Comparison of ENCODE assay signal across 8 cellular contexts in genomic region chr6:158819213-158819976, GRCh38. TPM values are rescaled to one million over a fixed set of nuclear protein-coding genes. Genes with fewer than 3 reads are reported as not detected.
DNase-seq lines count a peak whose midpoint lies in the region; ATAC-seq and TF ChIP-seq lines count a peak whose summit lies in the region.

Gene EZR, minus strand, starts transcription at chr6:158819368. Its CDS starts 1,275 bp downstream, at chr6:158818093.

- POLR2A ChIA-PET in naive thymus-derived CD8-positive, alpha-beta T cell (lab: Charles Lee) = interaction anchor here (0.7 to 6.1 kb wide), 20 partner anchors 11 to 261 kb away, joined by 3 to 89 read pairs (median 5); no protein-coding TSS in a partner anchor

- peaks cover 38% of the 10 kb centered on the region for H3K4me1 Mint-ChIP-seq in activated T-cell treated with anti-CD3 and anti-CD28 coated beads, Interleukin-2, amount 50 U/mL, for 4 hours (ENCODE audit: low read depth)
- H3K4me1 Mint-ChIP-seq in naive thymus-derived CD8-positive, alpha-beta T cell = peaks cover 22 to 50% (median 39%) of the 10 kb centered on the region in 4 donors

- DNase-seq in COLO668 (lab: John Stamatoyannopoulos, UW; ENCODE audit: unreplicated experiment) (peak; percentile 66), HPDE6-E6E7 (ENCODE audit: extremely low spot score) (peak; percentile 79), fibroblast of gingiva (ENCODE audit: low read depth) (peak; percentile 56)
- peak; percentile 87 for DNase-seq in activated T-cell treated with anti-CD3 and anti-CD28 coated beads, Interleukin-2, amount 50 U/mL, for 4 hours
- peak; percentile 77 to 94 (median 84) for DNase-seq in naive thymus-derived CD8-positive, alpha-beta T cell
- peak; percentile 83 for DNase-seq in stimulated activated naive CD4-positive, alpha-beta T cell treated with Interleukin-2 at 50 U/mL for 16 hours (lab: John Stamatoyannopoulos, UW)

- H3K36me3 Mint-ChIP-seq in activated T-cell treated with anti-CD3 and anti-CD28 coated beads, Interleukin-2, amount 50 U/mL, for 4 hours (ENCODE audit: insufficient read depth) = peaks cover 28% of the 10 kb centered on the region
- peaks cover 0 to 19% (median 0%) of the 10 kb centered on the region in 3 donors for H3K36me3 Mint-ChIP-seq in naive thymus-derived CD8-positive, alpha-beta T cell

- H3K27ac Mint-ChIP-seq in naive thymus-derived CD8-positive, alpha-beta T cell = peak within 1 kb of the TSS; percentile 77 to 99 (median 97)

- peak within 1 kb of the TSS; percentile 95 for H3K4me3 Mint-ChIP-seq in activated T-cell treated with anti-CD3 and anti-CD28 coated beads, Interleukin-2, amount 50 U/mL, for 4 hours
- peak within 1 kb of the TSS; percentile 72 to 98 (median 88) for H3K4me3 Mint-ChIP-seq in naive thymus-derived CD8-positive, alpha-beta T cell

- peak; percentile 50 for ATAC-seq in GM19455 (IDR thresholded peaks at IDR 0.05; ENCODE audit: unreplicated experiment)
- ATAC-seq in activated T-cell treated with anti-CD3 and anti-CD28 coated beads, Interleukin-2, amount 50 U/mL, for 4 hours = peak; percentile 56 to 59
- peak; percentile 59 to 66 for ATAC-seq in naive thymus-derived CD8-positive, alpha-beta T cell

- peaks cover 5% of the 10 kb centered on the region for H3K9me3 Mint-ChIP-seq in activated T-cell treated with anti-CD3 and anti-CD28 coated beads, Interleukin-2, amount 50 U/mL, for 4 hours
- H3K9me3 Mint-ChIP-seq in naive thymus-derived CD8-positive, alpha-beta T cell = peaks cover 0 to 8% (median 0%) of the 10 kb centered on the region in 9 donors

- H3K27me3 Mint-ChIP-seq in activated T-cell treated with anti-CD3 and anti-CD28 coated beads, Interleukin-2, amount 50 U/mL, for 4 hours (ENCODE audit: low read depth) = no peaks in the 10 kb centered on the region
- H3K27me3 Mint-ChIP-seq in naive thymus-derived CD8-positive, alpha-beta T cell = no peaks in the 10 kb centered on the region

TF ChIP-seq in PFSK-1, 5 proteins besides CTCF, POLR2A, EP300 and RAD21:
- TF ChIP-seq TAF1 (IDR thresholded peaks at IDR 0.05; ENCODE audit: borderline replicate concordance, insufficient read depth, low read length) (0 out of 2 replicates have a peak, but pooled peaks have one; percentile 54), SIN3A (IDR thresholded peaks at IDR 0.05; ENCODE audit: borderline replicate concordance, insufficient read depth, low read length) (no peak), FOXP2 (optimal IDR thresholded peaks at IDR 0.05; ENCODE audit: borderline replicate concordance, extremely low read depth, extremely low read length, insufficient read depth) (peak; percentile 83), POLR2AphosphoS5 (IDR thresholded peaks at IDR 0.05; ENCODE audit: low read depth, low read length) (peak; percentile 84)
- TF ChIP-seq, protein P1, sequence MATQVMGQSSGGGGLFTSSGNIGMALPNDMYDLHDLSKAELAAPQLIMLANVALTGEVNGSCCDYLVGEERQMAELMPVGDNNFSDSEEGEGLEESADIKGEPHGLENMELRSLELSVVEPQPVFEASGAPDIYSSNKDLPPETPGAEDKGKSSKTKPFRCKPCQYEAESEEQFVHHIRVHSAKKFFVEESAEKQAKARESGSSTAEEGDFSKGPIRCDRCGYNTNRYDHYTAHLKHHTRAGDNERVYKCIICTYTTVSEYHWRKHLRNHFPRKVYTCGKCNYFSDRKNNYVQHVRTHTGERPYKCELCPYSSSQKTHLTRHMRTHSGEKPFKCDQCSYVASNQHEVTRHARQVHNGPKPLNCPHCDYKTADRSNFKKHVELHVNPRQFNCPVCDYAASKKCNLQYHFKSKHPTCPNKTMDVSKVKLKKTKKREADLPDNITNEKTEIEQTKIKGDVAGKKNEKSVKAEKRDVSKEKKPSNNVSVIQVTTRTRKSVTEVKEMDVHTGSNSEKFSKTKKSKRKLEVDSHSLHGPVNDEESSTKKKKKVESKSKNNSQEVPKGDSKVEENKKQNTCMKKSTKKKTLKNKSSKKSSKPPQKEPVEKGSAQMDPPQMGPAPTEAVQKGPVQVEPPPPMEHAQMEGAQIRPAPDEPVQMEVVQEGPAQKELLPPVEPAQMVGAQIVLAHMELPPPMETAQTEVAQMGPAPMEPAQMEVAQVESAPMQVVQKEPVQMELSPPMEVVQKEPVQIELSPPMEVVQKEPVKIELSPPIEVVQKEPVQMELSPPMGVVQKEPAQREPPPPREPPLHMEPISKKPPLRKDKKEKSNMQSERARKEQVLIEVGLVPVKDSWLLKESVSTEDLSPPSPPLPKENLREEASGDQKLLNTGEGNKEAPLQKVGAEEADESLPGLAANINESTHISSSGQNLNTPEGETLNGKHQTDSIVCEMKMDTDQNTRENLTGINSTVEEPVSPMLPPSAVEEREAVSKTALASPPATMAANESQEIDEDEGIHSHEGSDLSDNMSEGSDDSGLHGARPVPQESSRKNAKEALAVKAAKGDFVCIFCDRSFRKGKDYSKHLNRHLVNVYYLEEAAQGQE (IDR thresholded peaks at IDR 0.05; ENCODE audit: insufficient read depth in 1 of 2, low read depth in 2 of 2, low read length in 2 of 2) = no peak

RNA-seq across cellular contexts. Expression of gene EZR, which starts in this region (rescaled TPM):
- 50.8 TPM for polyA plus RNA-seq in PFSK-1 (2012; ENCODE audit: insufficient read length, low read depth)
- 100 to 1,000 TPM; 315 to 327 (median 324) TPM for total RNA-seq in activated T-cell treated with anti-CD3 and anti-CD28 coated beads, Interleukin-2, amount 50 U/mL, for 4 hours
- total RNA-seq in naive thymus-derived CD8-positive, alpha-beta T cell = 100 to 1,000 TPM; 202 to 212 TPM
- 100 to 1,000 TPM; 127 to 168 (median 143) TPM for polyA plus RNA-seq in naive thymus-derived CD8-positive, alpha-beta T cell

Comparison
In these comparisons a context has a peak if more than half of its experiments do, and no peak if none do; other contexts are left out.
1. Peak in every context shown above with its lines: DNase-seq and ATAC-seq.